In genomic region chr7:74051629-74052410, GRCh38 we compare ENCODE assay signal across 10 cellular contexts. TPM values are rescaled to one million over a fixed set of nuclear protein-coding genes. Genes with fewer than 3 reads are reported as not detected.
A peak's percentile ranks its signal among the peaks of the same experiment; 100 is the strongest.
DNase-seq lines count a peak whose midpoint lies in the region; ATAC-seq and TF ChIP-seq lines count a peak whose summit lies in the region.
"Had no signal": no experiment of that assay in that cellular context is flagged by ENCODE, and none has a peak within 500 bp of the region (broad histone marks: within the 10 kb centered on the region; RNA-seq: fewer than 3 reads in every experiment).

No MANE protein-coding gene starts in this region.

- H3K4me3 ChIP-seq in NT2/D1 (ENCODE audit: insufficient read length, low read depth) (no peak overlapping the region), epithelial cell of esophagus (ENCODE audit: low read length) (no peak overlapping the region), uterus (no peak overlapping the region)
- H3K4me3 ChIP-seq: dorsolateral prefrontal cortex had no signal

- peak; percentile 32 for DNase-seq in activated CD4-positive, alpha-beta T cell treated with anti-CD3 and anti-CD28 coated beads for 36 hours
- no peak for DNase-seq in activated CD4-positive, alpha-beta T cell treated with anti-CD3 and anti-CD28 coated beads for 48 hours
- DNase-seq in NT2/D1 (ENCODE audit: low read depth, low spot score) = peak; percentile 43
- peak; percentile 42 for DNase-seq in epithelial cell of esophagus (ENCODE audit: low read depth)
- no peak for DNase-seq in stimulated activated effector memory CD8-positive, alpha-beta T cell treated with anti-CD3 and anti-CD28 coated beads, Interleukin-12 subunit alpha, Interleukin-12 subunit beta, amount 100 ng/mL, for 72 hours (ENCODE audit: low spot score in 2 of 2)
- DNase-seq in cortex of kidney (lab: John Stamatoyannopoulos, UW) = no peak
- DNase-seq in AG08395 (ENCODE audit: low spot score) = no peak
- no peak for DNase-seq in uterus
- DNase-seq: NCI-H446 had no signal

- H3K9me3 Mint-ChIP-seq in activated CD4-positive, alpha-beta T cell treated with anti-CD3 and anti-CD28 coated beads for 36 hours (ENCODE audit: low read depth) = no peaks in the 10 kb centered on the region
- H3K9me3 Mint-ChIP-seq in stimulated activated effector memory CD8-positive, alpha-beta T cell treated with anti-CD3 and anti-CD28 coated beads, Interleukin-12 subunit alpha, Interleukin-12 subunit beta, amount 100 ng/mL, for 72 hours = no peaks in the 10 kb centered on the region

- intact Hi-C loops in activated CD4-positive, alpha-beta T cell treated with anti-CD3 and anti-CD28 coated beads for 36 hours (cut with DNase I, micrococcal nuclease) = no loop called here
- intact Hi-C loops in uterus (cut with DNase I; ENCODE audit: low total_unique reads) = no loop called here

- no peaks in the 10 kb centered on the region for H3K27me3 ChIP-seq in NT2/D1 (ENCODE audit: insufficient read depth, insufficient read length)
- H3K27me3 ChIP-seq in uterus = no peaks in the 10 kb centered on the region
- H3K27me3 ChIP-seq: dorsolateral prefrontal cortex had no signal

- peaks cover 4% of the 10 kb centered on the region for H3K4me1 ChIP-seq in NT2/D1 (ENCODE audit: insufficient read depth, insufficient read length)
- H3K4me1 ChIP-seq in uterus = no peaks in the 10 kb centered on the region

- no peak overlapping the region for H3K27ac Mint-ChIP-seq in activated CD4-positive, alpha-beta T cell treated with anti-CD3 and anti-CD28 coated beads for 36 hours
- peak overlapping the region; percentile 16 for H3K27ac Mint-ChIP-seq in stimulated activated effector memory CD8-positive, alpha-beta T cell treated with anti-CD3 and anti-CD28 coated beads, Interleukin-12 subunit alpha, Interleukin-12 subunit beta, amount 100 ng/mL, for 72 hours

- H3K9ac ChIP-seq in NT2/D1 (ENCODE audit: insufficient read length, low read depth) = no peak overlapping the region

- no peaks in the 10 kb centered on the region for H3K27me3 Mint-ChIP-seq in activated CD4-positive, alpha-beta T cell treated with anti-CD3 and anti-CD28 coated beads for 36 hours

- POLR2A ChIA-PET in activated CD4-positive, alpha-beta T cell treated with anti-CD3 and anti-CD28 coated beads for 36 hours (lab: Charles Lee) = no interaction called here

- TF ChIP-seq CTCF in epithelial cell of esophagus (IDR thresholded peaks at IDR 0.05; ENCODE audit: insufficient read depth, low read depth, low read length, missing control alignments) = peak; percentile 22
- no peak for TF ChIP-seq CTCF in uterus (IDR thresholded peaks at IDR 0.05)

- TF ChIP-seq POLR2A in uterus (IDR thresholded peaks at IDR 0.05) = no peak

- no peaks in the 10 kb centered on the region for H3K4me1 Mint-ChIP-seq in activated CD4-positive, alpha-beta T cell treated with anti-CD3 and anti-CD28 coated beads for 36 hours
- peaks cover 9% of the 10 kb centered on the region for H3K4me1 Mint-ChIP-seq in stimulated activated effector memory CD8-positive, alpha-beta T cell treated with anti-CD3 and anti-CD28 coated beads, Interleukin-12 subunit alpha, Interleukin-12 subunit beta, amount 100 ng/mL, for 72 hours

- H3K4me3 Mint-ChIP-seq in activated CD4-positive, alpha-beta T cell treated with anti-CD3 and anti-CD28 coated beads for 36 hours = no peak overlapping the region
- H3K4me3 Mint-ChIP-seq in stimulated activated effector memory CD8-positive, alpha-beta T cell treated with anti-CD3 and anti-CD28 coated beads, Interleukin-12 subunit alpha, Interleukin-12 subunit beta, amount 100 ng/mL, for 72 hours = no peak overlapping the region

- ATAC-seq in activated CD4-positive, alpha-beta T cell treated with anti-CD3 and anti-CD28 coated beads for 36 hours = no peak
- no peak for ATAC-seq in stimulated activated effector memory CD8-positive, alpha-beta T cell treated with anti-CD3 and anti-CD28 coated beads, Interleukin-12 subunit alpha, Interleukin-12 subunit beta, amount 100 ng/mL, for 72 hours

- H3K27ac ChIP-seq in uterus = no peak overlapping the region

- H3K36me3 ChIP-seq in NT2/D1 (ENCODE audit: insufficient read depth, insufficient read length, low read length) (no peaks in the 10 kb centered on the region), uterus (no peaks in the 10 kb centered on the region)

- H3K9me3 ChIP-seq in NT2/D1 (ENCODE audit: insufficient read depth, low read length) (no peaks in the 10 kb centered on the region), uterus (no peaks in the 10 kb centered on the region)

- CTCF ChIA-PET in activated CD4-positive, alpha-beta T cell treated with anti-CD3 and anti-CD28 coated beads for 36 hours (lab: Charles Lee) = no interaction called here

- H3K36me3 Mint-ChIP-seq in activated CD4-positive, alpha-beta T cell treated with anti-CD3 and anti-CD28 coated beads for 36 hours (ENCODE audit: low read depth) = no peaks in the 10 kb centered on the region
- H3K36me3 Mint-ChIP-seq in stimulated activated effector memory CD8-positive, alpha-beta T cell treated with anti-CD3 and anti-CD28 coated beads, Interleukin-12 subunit alpha, Interleukin-12 subunit beta, amount 100 ng/mL, for 72 hours = no peaks in the 10 kb centered on the region

RNA-seq across cellular contexts. Expression of gene ELN, which starts 23.8 kb away (rescaled TPM):
- total RNA-seq in activated CD4-positive, alpha-beta T cell treated with anti-CD3 and anti-CD28 coated beads for 36 hours = not detected
- total RNA-seq in uterus = 100 to 1,000 TPM in 2 of 4 donors, 10 to 100 TPM in 1, 1 to 10 TPM in 1; 4.1 to 427 (median 92.4) TPM

RNA-seq across cellular contexts. Expression of gene LIMK1, which starts 31.8 kb away (rescaled TPM):
- 10 to 100 TPM; 12.5 to 14.8 TPM for total RNA-seq in activated CD4-positive, alpha-beta T cell treated with anti-CD3 and anti-CD28 coated beads for 36 hours
- total RNA-seq in uterus = 10 to 100 TPM in 2 of 4 donors, 1 to 10 TPM in 2; 1.8 to 22.4 (median 11.4) TPM

Comparison
In these comparisons a context has a peak if more than half of its experiments do, and no peak if none do; other contexts are left out.
1. DNase-seq: peak in activated CD4-positive, alpha-beta T cell treated with anti-CD3 and anti-CD28 coated beads for 36 hours (single experiment), NT2/D1 (single experiment) and epithelial cell of esophagus (single experiment); none in activated CD4-positive, alpha-beta T cell treated with anti-CD3 and anti-CD28 coated beads for 48 hours (single experiment), stimulated activated effector memory CD8-positive, alpha-beta T cell treated with anti-CD3 and anti-CD28 coated beads, Interleukin-12 subunit alpha, Interleukin-12 subunit beta, amount 100 ng/mL, for 72 hours (0 of 2), cortex of kidney (single experiment), AG08395 (single experiment) and uterus (0 of 2).
2. RNA of gene ELN, which starts 23.8 kb away (total RNA-seq): 4.1 to 427 TPM in uterus; not detected in activated CD4-positive, alpha-beta T cell treated with anti-CD3 and anti-CD28 coated beads for 36 hours; every median in the first group is over 4 times any median in the second.